25 cellular contexts compared by ENCODE assay signal in genomic region chr10:122072491-122072890, GRCh38.
"Had no signal": no experiment of that assay in that cellular context is flagged by ENCODE, and none has a peak within 500 bp of the region (broad histone marks: within the 10 kb centered on the region; RNA-seq: fewer than 3 reads in every experiment).

No MANE protein-coding gene starts in this region.

- FAIRE-seq: astrocyte, TTC549 had no signal

- H3K4me3 Mint-ChIP-seq: activated CD4-positive, alpha-beta T cell treated with anti-CD3 and anti-CD28 coated beads for 36 hours; activated CD8-positive, alpha-beta T cell treated with anti-CD3 and anti-CD28 coated beads, Interleukin-2, amount 10 ng/mL, durations not matched to agents 7 days and 5 days; activated naive CD4-positive, alpha-beta T cell treated with anti-CD3 and anti-CD28 coated beads for 36 hours; activated naive CD8-positive, alpha-beta T cell; activated T-cell treated with anti-CD3 and anti-CD28 coated beads, Interleukin-2, amount 50 U/mL, for 24 hours; activated T-helper 1 cell treated with anti-CD3 and anti-CD28 coated beads, Interleukin-12 subunit alpha, Interleukin-12 subunit beta, Interleukin-2, Interleukin-4 antibody, amounts not matched to agents 30 ng/mL and 10 ng/mL and 1 ng/mL, durations not matched to agents 14 hours and 24 hours and 36 hours; brain; T-helper 17 cell had no signal

- H3K4me1 Mint-ChIP-seq: activated CD4-positive, alpha-beta T cell treated with anti-CD3 and anti-CD28 coated beads for 36 hours; T-helper 17 cell had no signal

- H3K27ac ChIP-seq: VCaP had no signal

- H3K27ac Mint-ChIP-seq: activated CD4-positive, alpha-beta T cell treated with anti-CD3 and anti-CD28 coated beads for 36 hours; activated CD8-positive, alpha-beta T cell treated with anti-CD3 and anti-CD28 coated beads, Interleukin-2, amount 10 ng/mL, durations not matched to agents 7 days and 5 days; activated naive CD4-positive, alpha-beta T cell treated with anti-CD3 and anti-CD28 coated beads for 36 hours; activated naive CD8-positive, alpha-beta T cell; activated T-cell treated with anti-CD3 and anti-CD28 coated beads, Interleukin-2, amount 50 U/mL, for 24 hours; activated T-helper 1 cell treated with anti-CD3 and anti-CD28 coated beads, Interleukin-12 subunit alpha, Interleukin-12 subunit beta, Interleukin-2, Interleukin-4 antibody, amounts not matched to agents 30 ng/mL and 10 ng/mL and 1 ng/mL, durations not matched to agents 14 hours and 24 hours and 36 hours; T-helper 17 cell had no signal

- DNase-seq: activated CD4-positive, alpha-beta T cell treated with anti-CD3 and anti-CD28 coated beads for 36 hours; activated CD4-positive, CD25-positive, alpha-beta regulatory T cell; activated CD8-positive, alpha-beta memory T cell treated with anti-CD3 and anti-CD28 coated beads, Interleukin-2, amount 50 U/mL, for 48 hours; activated CD8-positive, alpha-beta T cell treated with anti-CD3 and anti-CD28 coated beads, Interleukin-2, amount 10 ng/mL, durations not matched to agents 7 days and 5 days; activated gamma-delta T cell; activated naive CD4-positive, alpha-beta T cell treated with anti-CD3 and anti-CD28 coated beads for 36 hours; activated T-cell treated with anti-CD3 and anti-CD28 coated beads, Interleukin-2, amount 50 U/mL, for 24 hours; amygdala; MM.1S; NCI-H1105 treated with DMSO at 0.1 percent for 48 hours; NCI-H1436 treated with DMSO at 0.1 percent for 48 hours; NCI-H187; NCI-H2081; NCI-H510A treated with DMSO at 0.1 percent for 48 hours; NCI-H69; PC-3; SIG-M5; T-helper 17 cell; T-helper 9 cell had no signal

- ATAC-seq: activated CD4-positive, alpha-beta T cell treated with anti-CD3 and anti-CD28 coated beads for 36 hours; activated CD8-positive, alpha-beta T cell treated with anti-CD3 and anti-CD28 coated beads, Interleukin-2, amount 10 ng/mL, durations not matched to agents 7 days and 5 days; PC-3; T-helper 17 cell had no signal

- H3K9me3 Mint-ChIP-seq: activated naive CD4-positive, alpha-beta T cell treated with anti-CD3 and anti-CD28 coated beads for 36 hours; activated T-cell treated with anti-CD3 and anti-CD28 coated beads, Interleukin-2, amount 50 U/mL, for 24 hours; activated T-helper 1 cell treated with anti-CD3 and anti-CD28 coated beads, Interleukin-12 subunit alpha, Interleukin-12 subunit beta, Interleukin-2, Interleukin-4 antibody, amounts not matched to agents 30 ng/mL and 10 ng/mL and 1 ng/mL, durations not matched to agents 14 hours and 24 hours and 36 hours had no signal

- H3K36me3 Mint-ChIP-seq: activated naive CD8-positive, alpha-beta T cell; brain had no signal
